ENCODE assay signal across 24 cellular contexts in the genomic region with DNA sequence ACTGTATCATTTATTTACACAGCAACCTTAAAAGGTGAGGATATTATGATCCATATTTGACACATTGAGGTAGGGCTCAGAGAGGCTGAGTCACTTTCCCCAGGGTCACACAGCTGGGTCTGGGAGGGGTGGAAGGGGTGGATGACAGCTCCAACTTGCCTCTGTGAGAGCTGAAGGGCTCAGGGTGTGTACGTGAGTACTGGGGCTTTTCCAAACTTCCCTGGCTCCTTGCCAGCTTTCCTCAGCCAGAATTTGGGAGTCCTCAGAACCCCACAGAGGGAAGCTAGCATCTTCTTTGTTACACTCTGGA. TPM values are rescaled to one million over a fixed set of nuclear protein-coding genes. Genes with fewer than 3 reads are reported as not detected.
A peak's percentile ranks its signal among the peaks of the same experiment; 100 is the strongest.
DNase-seq lines count a peak whose midpoint lies in the region; TF ChIP-seq lines count a peak whose summit lies in the region.
"Had no signal": no experiment of that assay in that cellular context is flagged by ENCODE, and none has a peak within 500 bp of the region (broad histone marks: within the 10 kb centered on the region; RNA-seq: fewer than 3 reads in every experiment).

No MANE protein-coding gene starts in this region.

- POLR2A ChIA-PET in activated CD4-positive, alpha-beta T cell treated with anti-CD3 and anti-CD28 coated beads, Interleukin-2, amount 10 ng/mL, durations not matched to agents 7 days and 5 days (lab: Charles Lee) = no interaction called here

- H3K4me1 Mint-ChIP-seq in activated CD4-positive, alpha-beta T cell treated with anti-CD3 and anti-CD28 coated beads, Interleukin-2, amount 10 ng/mL, durations not matched to agents 7 days and 5 days = peaks cover 3% of the 10 kb centered on the region
- H3K4me1 Mint-ChIP-seq in type B pancreatic cell (ENCODE audit: unreplicated experiment) = no peaks in the 10 kb centered on the region
- H3K4me1 Mint-ChIP-seq: mesothelial cell of epicardium, naive B cell had no signal

- H3K27me3 Mint-ChIP-seq in activated CD4-positive, alpha-beta T cell treated with anti-CD3 and anti-CD28 coated beads, Interleukin-2, amount 10 ng/mL, durations not matched to agents 7 days and 5 days = peaks cover 7% of the 10 kb centered on the region
- H3K27me3 Mint-ChIP-seq in type B pancreatic cell = peaks cover 74% of the 10 kb centered on the region

- no peaks in the 10 kb centered on the region for H3K9me3 ChIP-seq in BLaER1 treated with 17β-estradiol and CSF1 and Interleukin-3, amounts not matched to agents 10 nM and 100 nM (replicated peaks in 1 of 11)
- H3K9me3 ChIP-seq: neutrophil, tibial nerve had no signal

- peak overlapping the region in 6 of 11 experiments; percentile 44 to 78 (median 64); a peak in 7 of 22 replicates for H3K4me2 ChIP-seq in BLaER1 treated with 17β-estradiol and CSF1 and Interleukin-3, amounts not matched to agents 10 nM and 100 nM

- no peak for TF ChIP-seq CTCF in VCaP (conservative IDR thresholded peaks at IDR 0.05)
- TF ChIP-seq CTCF in type B pancreatic cell (conservative IDR thresholded peaks at IDR 0.05) = no peak

- H4K20me1 ChIP-seq in BLaER1 treated with 17β-estradiol and CSF1 and Interleukin-3, amounts not matched to agents 10 nM and 100 nM = no peaks in the 10 kb centered on the region; a peak in 1 of 22 replicates

- H3K27me3 ChIP-seq in BLaER1 treated with 17β-estradiol and CSF1 and Interleukin-3, amounts not matched to agents 10 nM and 100 nM = no peaks in the 10 kb centered on the region; a peak in 2 of 22 replicates

- DNase-seq in activated CD4-positive, alpha-beta T cell treated with anti-CD3 and anti-CD28 coated beads for 48 hours = peak; percentile 60
- no peak for DNase-seq in activated CD4-positive, alpha-beta T cell treated with anti-CD3 and anti-CD28 coated beads, Interleukin-2, amount 10 ng/mL, durations not matched to agents 7 days and 5 days
- DNase-seq in epithelial cell of prostate (ENCODE audit: low read depth, low spot score) (peak; percentile 90), hippocampal formation (lab: John Stamatoyannopoulos, UW) (no peak), type B pancreatic cell (ENCODE audit: extremely low spot score, unreplicated experiment) (no peak), retina (no peak)
- DNase-seq: activated effector memory CD4-positive, alpha-beta T cell treated with Interleukin-2 at 50 U/mL for 16 hours; CD4-positive, alpha-beta T cell; left ventricle myocardium superior; naive B cell; NCI-H1417 treated with DMSO at 0.1 percent for 48 hours; NCI-H2081; NCI-H748 treated with DMSO at 0.1 percent for 48 hours; SHP77 treated with DMSO at 0.1 percent for 48 hours; T-helper 9 cell had no signal

- CTCF ChIA-PET in activated CD4-positive, alpha-beta T cell treated with anti-CD3 and anti-CD28 coated beads, Interleukin-2, amount 10 ng/mL, durations not matched to agents 7 days and 5 days (lab: Charles Lee) = interaction anchor here (0.8 to 1.4 kb wide), 6 partner anchors 9 to 468 kb away, joined by 3 read pairs; no protein-coding TSS in a partner anchor

- H3K27ac ChIP-seq in BLaER1 treated with 17β-estradiol and CSF1 and Interleukin-3, amounts not matched to agents 10 nM and 100 nM = no peak overlapping the region
- H3K27ac ChIP-seq in VCaP = peak overlapping the region; percentile 43; the same call in 1 of the 2 replicates
- peak overlapping the region; percentile 78 for H3K27ac ChIP-seq in epithelial cell of prostate
- H3K27ac ChIP-seq: neutrophil, tibial nerve had no signal

- peaks cover 27 to 42% (median 35%) of the 10 kb centered on the region in 10 experiments for H3K4me1 ChIP-seq in BLaER1 treated with 17β-estradiol and CSF1 and Interleukin-3, amounts not matched to agents 10 nM and 100 nM
- H3K4me1 ChIP-seq: tibial nerve had no signal

- no peak overlapping the region for H3K9ac ChIP-seq in BLaER1 treated with 17β-estradiol and CSF1 and Interleukin-3, amounts not matched to agents 10 nM and 100 nM

- no peak overlapping the region for H3K4me3 Mint-ChIP-seq in activated CD4-positive, alpha-beta T cell treated with anti-CD3 and anti-CD28 coated beads, Interleukin-2, amount 10 ng/mL, durations not matched to agents 7 days and 5 days
- no peak overlapping the region for H3K4me3 Mint-ChIP-seq in type B pancreatic cell
- H3K4me3 Mint-ChIP-seq: CD4-positive, alpha-beta T cell; mesothelial cell of epicardium; naive B cell had no signal

- H3K4me3 ChIP-seq in BLaER1 treated with 17β-estradiol and CSF1 and Interleukin-3, amounts not matched to agents 10 nM and 100 nM = no peak overlapping the region
- H3K4me3 ChIP-seq: tibial nerve had no signal

- no peaks in the 10 kb centered on the region for H3K9me3 Mint-ChIP-seq in activated CD4-positive, alpha-beta T cell treated with anti-CD3 and anti-CD28 coated beads, Interleukin-2, amount 10 ng/mL, durations not matched to agents 7 days and 5 days
- no peaks in the 10 kb centered on the region for H3K9me3 Mint-ChIP-seq in type B pancreatic cell
- H3K9me3 Mint-ChIP-seq: CD4-positive, alpha-beta T cell; mesothelial cell of epicardium had no signal

- H3K36me3 ChIP-seq in BLaER1 treated with 17β-estradiol and CSF1 and Interleukin-3, amounts not matched to agents 10 nM and 100 nM = no peaks in the 10 kb centered on the region
- H3K36me3 ChIP-seq: neutrophil, tibial nerve had no signal

- no peak overlapping the region for H3K27ac Mint-ChIP-seq in activated CD4-positive, alpha-beta T cell treated with anti-CD3 and anti-CD28 coated beads, Interleukin-2, amount 10 ng/mL, durations not matched to agents 7 days and 5 days
- no peak overlapping the region for H3K27ac Mint-ChIP-seq in type B pancreatic cell
- H3K27ac Mint-ChIP-seq: CD4-positive, alpha-beta T cell; mesothelial cell of epicardium; naive B cell had no signal

- H3K36me3 Mint-ChIP-seq in activated CD4-positive, alpha-beta T cell treated with anti-CD3 and anti-CD28 coated beads, Interleukin-2, amount 10 ng/mL, durations not matched to agents 7 days and 5 days (ENCODE audit: low read depth) = no peaks in the 10 kb centered on the region
- no peaks in the 10 kb centered on the region for H3K36me3 Mint-ChIP-seq in type B pancreatic cell
- H3K36me3 Mint-ChIP-seq: mesothelial cell of epicardium, naive B cell had no signal

RNA-seq across cellular contexts. Expression of gene SLC6A11, which starts 58.3 kb away (rescaled TPM):
- not detected for total RNA-seq in activated CD4-positive, alpha-beta T cell treated with anti-CD3 and anti-CD28 coated beads, Interleukin-2, amount 10 ng/mL, durations not matched to agents 7 days and 5 days
- total RNA-seq in type B pancreatic cell (ENCODE audit: low replicate concordance) = 3.0 and 7.3 TPM in 2 replicates
- total RNA-seq: activated CD8-positive, alpha-beta memory T cell treated with anti-CD3 and anti-CD28 coated beads for 36 hours; CD4-positive, alpha-beta T cell; dermis blood vessel endothelial cell; fibroblast of lung; left ventricle myocardium superior; OCI-LY7 had no signal

Comparison
In these comparisons a context has a peak if more than half of its experiments do, and no peak if none do; other contexts are left out.
1. DNase-seq: peak in activated CD4-positive, alpha-beta T cell treated with anti-CD3 and anti-CD28 coated beads for 48 hours (single experiment) and epithelial cell of prostate (single experiment); none in activated CD4-positive, alpha-beta T cell treated with anti-CD3 and anti-CD28 coated beads, Interleukin-2, amount 10 ng/mL, durations not matched to agents 7 days and 5 days (single experiment), hippocampal formation (0 of 2), type B pancreatic cell (single experiment) and retina (single experiment).
2. H3K27ac ChIP-seq: peak in VCaP (single experiment) and epithelial cell of prostate (single experiment); none in BLaER1 treated with 17β-estradiol and CSF1 and Interleukin-3, amounts not matched to agents 10 nM and 100 nM (0 of 11).